8 cellular contexts compared by ENCODE assay signal in the genomic region with DNA sequence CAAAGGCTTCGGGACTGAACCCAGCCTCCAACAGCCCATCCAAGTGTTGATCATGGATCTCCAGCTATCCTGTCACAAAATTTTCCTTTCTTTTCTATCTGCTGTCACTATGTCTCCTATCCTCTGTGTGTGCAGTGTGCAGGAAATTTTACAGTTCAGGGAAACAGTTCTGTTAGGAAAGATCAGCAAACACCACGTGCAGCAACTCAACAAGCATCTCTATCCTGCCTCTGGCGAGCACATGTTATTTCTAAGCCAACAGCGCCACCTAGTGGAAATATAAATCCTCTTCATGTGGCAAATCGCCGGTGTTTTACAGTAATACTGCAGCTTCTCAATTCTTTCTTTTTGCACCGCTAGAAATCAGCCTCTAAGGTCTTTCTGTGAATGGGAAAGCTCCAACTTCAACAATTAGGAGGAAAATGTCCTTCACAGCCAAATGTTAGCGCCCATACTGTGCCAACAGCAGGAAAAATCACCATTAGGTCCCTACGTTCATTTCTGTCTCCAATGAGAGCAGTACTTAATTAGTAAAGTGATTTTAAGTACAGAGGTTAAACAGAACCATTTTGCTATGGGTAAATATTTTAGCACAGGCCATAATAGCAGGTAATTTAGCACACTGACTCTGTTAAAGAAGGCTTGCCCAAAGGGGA. TPM values are rescaled to one million over a fixed set of nuclear protein-coding genes. Genes with fewer than 3 reads are reported as not detected.
DNase-seq lines count a peak whose midpoint lies in the region; TF ChIP-seq lines count a peak whose summit lies in the region.

No MANE protein-coding gene starts in this region.

- peaks cover 17% of the 10 kb centered on the region for H3K9me3 ChIP-seq in neutrophil
- H3K9me3 ChIP-seq in uterus: no peaks in the 10 kb centered on the region

- intact Hi-C loops in uterus (cut with DNase I; ENCODE audit: low total_unique reads): loop anchor here (5.0 kb wide), 1 partner anchor 75 kb away; no protein-coding TSS in a partner anchor

- H3K4me3 ChIP-seq in fibroblast of the aortic adventitia (ENCODE audit: low read depth, low read length) (no peak overlapping the region), neutrophil (ENCODE audit: low read depth in 1 of 2, low read length in 1 of 2) (no peak overlapping the region), uterus (no peak overlapping the region)

- no peak overlapping the region for H3K27ac ChIP-seq in neutrophil
- no peak overlapping the region for H3K27ac ChIP-seq in uterus

- H3K36me3 ChIP-seq in neutrophil (no peaks in the 10 kb centered on the region), uterus (no peaks in the 10 kb centered on the region)

- TF ChIP-seq CTCF in fibroblast of the aortic adventitia (IDR thresholded peaks at IDR 0.05; ENCODE audit: insufficient read depth, low read length) (peak; percentile 58), neutrophil (IDR thresholded peaks at IDR 0.05) (peak; percentile 66), uterus (IDR thresholded peaks at IDR 0.05) (peak; percentile 61 to 90 (median 78))

- H3K27me3 ChIP-seq in neutrophil (peaks cover 6% of the 10 kb centered on the region), uterus (no peaks in the 10 kb centered on the region)

- TF ChIP-seq RAD21 in Ishikawa (IDR thresholded peaks at IDR 0.05; ENCODE audit: low read depth): peak; percentile 85

- TF ChIP-seq POLR2A in uterus (IDR thresholded peaks at IDR 0.05): no peak

- DNase-seq in DMS 273 (lab: John Stamatoyannopoulos, UW; ENCODE audit: unreplicated experiment) (peak; percentile 87), NOMO-1 (lab: John Stamatoyannopoulos, UW; ENCODE audit: unreplicated experiment in 2 of 2) (peak; percentile 36 to 68), activated T-cell treated with anti-CD3 and anti-CD28 coated beads for 4 hours (peak; percentile 58), fibroblast of the aortic adventitia (ENCODE audit: low read depth) (peak; percentile 92), uterus (peak; percentile 24 to 58), UCSD-AML1 (lab: John Stamatoyannopoulos, UW; ENCODE audit: unreplicated experiment) (no peak)

- TF ChIP-seq EP300 in Ishikawa (IDR thresholded peaks at IDR 0.05; ENCODE audit: borderline replicate concordance): no peak

- no peaks in the 10 kb centered on the region for H3K4me1 ChIP-seq in neutrophil (ENCODE audit: control insufficient read depth in 1 of 2, insufficient read depth in 1 of 2, low read depth in 1 of 2, low read length in 1 of 2)
- H3K4me1 ChIP-seq in uterus: no peaks in the 10 kb centered on the region

TF ChIP-seq in Ishikawa, 13 proteins besides CTCF, POLR2A, EP300 and RAD21:
- TF ChIP-seq TAF1 (IDR thresholded peaks at IDR 0.05; ENCODE audit: low read depth) (no peak), CREB1 (IDR thresholded peaks at IDR 0.05; ENCODE audit: low read depth) (no peak), FOXM1 (IDR thresholded peaks at IDR 0.05; ENCODE audit: borderline replicate concordance, low read depth) (no peak), TCF12 (IDR thresholded peaks at IDR 0.05; ENCODE audit: low read depth) (no peak), NFIC (IDR thresholded peaks at IDR 0.05) (no peak)
- TF ChIP-seq, protein P1, sequence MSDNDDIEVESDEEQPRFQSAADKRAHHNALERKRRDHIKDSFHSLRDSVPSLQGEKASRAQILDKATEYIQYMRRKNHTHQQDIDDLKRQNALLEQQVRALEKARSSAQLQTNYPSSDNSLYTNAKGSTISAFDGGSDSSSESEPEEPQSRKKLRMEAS (IDR thresholded peaks at IDR 0.05): 0 out of 2 replicates have a peak, but pooled peaks have one; percentile 48

RNA-seq across cellular contexts. Expression of gene ZNF181, which starts 21.3 kb away (rescaled TPM):
- 19.4 and 55.4 TPM in 2 replicates for total RNA-seq in fibroblast of the aortic adventitia (ENCODE audit: low replicate concordance)
- 100 to 1,000 TPM in 1 of 4 donors, 10 to 100 TPM in 3; 16.9 to 209 (median 39.6) TPM for total RNA-seq in uterus

RNA-seq across cellular contexts. Expression of gene ZNF302, which starts 35.3 kb away (rescaled TPM):
- total RNA-seq in fibroblast of the aortic adventitia (ENCODE audit: low replicate concordance): 22.6 and 30.8 TPM in 2 replicates
- total RNA-seq in uterus: 10 to 100 TPM; 23.5 to 80.3 (median 39.7) TPM

RNA-seq across cellular contexts. Expression of gene SCGB2B2, which starts 35.8 kb away (rescaled TPM):
- total RNA-seq in fibroblast of the aortic adventitia (ENCODE audit: low replicate concordance) (0.09 TPM in 1 of 2 replicates, not detected in the other), uterus (under 1 TPM in 1 of 4 donors, not detected in 3; 0.98 TPM)
